ENCODE assay signal across 19 cellular contexts in the genomic region with DNA sequence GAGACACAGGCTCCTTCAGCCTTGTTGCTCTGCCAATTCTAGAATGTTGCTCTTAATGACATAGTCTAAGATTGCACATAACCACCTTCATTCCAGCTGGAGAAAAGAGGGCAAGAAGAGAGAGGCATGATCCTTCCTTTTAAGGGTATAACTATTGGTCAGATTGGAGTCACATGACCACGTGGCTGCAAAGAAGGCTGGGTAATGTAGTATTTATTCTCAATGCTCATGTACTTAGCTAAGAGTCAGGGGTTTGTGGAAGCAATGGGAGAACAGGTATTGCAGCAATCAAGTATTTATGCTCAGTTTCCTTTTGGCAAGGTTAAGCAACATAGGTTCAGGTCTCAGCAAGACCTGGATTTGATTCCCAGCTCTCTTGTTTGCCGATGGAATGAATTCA.
DNase-seq lines count a peak whose midpoint lies in the region; ATAC-seq, FAIRE-seq and TF ChIP-seq lines count a peak whose summit lies in the region.
"Had no signal": no experiment of that assay in that cellular context is flagged by ENCODE, and none has a peak within 500 bp of the region (broad histone marks: within the 10 kb centered on the region; RNA-seq: fewer than 3 reads in every experiment).

No MANE protein-coding gene starts in this region.

- no peak for TF ChIP-seq POLR2A in K562 (conservative IDR thresholded peaks at IDR 0.05)

- no TSS peak for BruUV-seq in K562 (replicated peaks; lab: Mats Ljungman, UMichigan)

- no peaks in the 10 kb centered on the region for H3K9me1 ChIP-seq in K562 (ENCODE audit: control insufficient read depth, insufficient read depth, low read length)

- H3K27me3 ChIP-seq in K562 (ENCODE audit: control insufficient read depth in 2 of 2, insufficient read depth in 2 of 2, low read length in 2 of 2): no peaks in the 10 kb centered on the region

- 0 out of 2 replicates have a peak overlapping the region, but pooled peaks have one; percentile 44 for H2AFZ ChIP-seq in K562 (ENCODE audit: low read depth, low read length)

- 3% methylated on average over 2 of the region's 2 CpGs for WGBS in K562 (ENCODE audit: insufficient coverage, low coverage, missing lambda C conversion rate)

- CTCF ChIA-PET in K562 (lab: Yijun Ruan, JAX; ENCODE audit: low intra/inter-chr PET ratio): no interaction called here

- H3K36me3 ChIP-seq in K562 (ENCODE audit: control insufficient read depth, insufficient read depth, low read length): no peaks in the 10 kb centered on the region

- no peaks in the 10 kb centered on the region for H4K20me1 ChIP-seq in K562 (replicated peaks; ENCODE audit: control insufficient read depth, insufficient read depth, low read length)

- POLR2A ChIA-PET in K562 (lab: Yijun Ruan, JAX): no interaction called here

- FAIRE-seq in K562 (lab: Jason Lieb, UNC): peak; percentile 6
- FAIRE-seq: islet of Langerhans had no signal

- TF ChIP-seq CTCF in K562 (IDR thresholded peaks at IDR 0.05 in 2 of 3, conservative IDR thresholded peaks at IDR 0.05 in 1 of 3; ENCODE audit: insufficient read depth in 2 of 3, low read depth in 1 of 3, low read length in 3 of 3): no peak

- H3K9me3 ChIP-seq in K562 (replicated peaks; ENCODE audit: control insufficient read depth, insufficient read depth, low read depth, low read length): no peaks in the 10 kb centered on the region

- TF ChIP-seq RAD21 in K562 (CRISPR knock-in tag; conservative IDR thresholded peaks at IDR 0.05 in 1 of 2, IDR thresholded peaks at IDR 0.05 in 1 of 2): no peak

- no peaks in the 10 kb centered on the region for H3K79me2 ChIP-seq in K562 (ENCODE audit: control insufficient read depth, insufficient read depth, low read length)

- in situ Hi-C loops in K562 (cut with MboI): no loop called here

- H3K4me2 ChIP-seq in K562 (ENCODE audit: insufficient read depth, low read length): no peak overlapping the region

- H3K4me1 ChIP-seq in K562 (replicated peaks in 1 of 2; ENCODE audit: control insufficient read depth in 2 of 2, insufficient read depth in 2 of 2, low read length in 2 of 2): no peaks in the 10 kb centered on the region

- H3K9ac ChIP-seq in K562 (ENCODE audit: insufficient read depth in 1 of 2, low read depth in 2 of 2, low read length in 2 of 2): no peak overlapping the region

- no peak for TF ChIP-seq EP300 in K562 (IDR thresholded peaks at IDR 0.05; ENCODE audit: low read length)

- intact Hi-C loops in K562 (cut with micrococcal nuclease): no loop called here

- DNase-seq in H4 (ENCODE audit: low spot score): peak; percentile 30
- DNase-seq in NAMALWA (ENCODE audit: low spot score): peak; percentile 14
- peak; percentile 2 to 38 (median 31) for DNase-seq in K562 (ENCODE audit: extremely low read depth in 1 of 4, low spot score in 3 of 4)
- peak; percentile 12 for DNase-seq in iPS DF 19.7 (ENCODE audit: low read depth, low spot score)
- no peak for DNase-seq in kidney tubule cell (ENCODE audit: low spot score)
- DNase-seq: activated CD4-positive, alpha-beta T cell treated with anti-CD3 and anti-CD28 coated beads, Interleukin-2, amount 50 U/mL, for 48 hours; activated T-cell treated with anti-CD3 and anti-CD28 coated beads, Interleukin-2, amount 50 U/mL, for 4 hours; cerebellar nuclear complex; KBM-7; mesenchymal stem cell; NCI-H1092 treated with DMSO at 0.1 percent for 48 hours; NCI-H226; nephron progenitor cell; stimulated activated CD4-positive, alpha-beta T cell treated with anti-CD3 and anti-CD28 coated beads, Interleukin-12 subunit alpha, Interleukin-12 subunit beta, amount 100 ng/mL, for 4 hours; stimulated activated naive B cell treated with anti-CD40 and anti-IgM and Interleukin-4, amounts not matched to agents 10 μg/mL and 1 μg/mL and 100 μg/mL, for 72 hours had no signal

- H3K4me3 ChIP-seq in K562: no peak overlapping the region

- ATAC-seq in K562 (peak; percentile 75), HG03442 (IDR thresholded peaks at IDR 0.05; ENCODE audit: unreplicated experiment) (no peak), HG03280 (IDR thresholded peaks at IDR 0.05; ENCODE audit: unreplicated experiment) (no peak), GM18873 (IDR thresholded peaks at IDR 0.05; ENCODE audit: low FRiP score, unreplicated experiment) (no peak)
- ATAC-seq: activated T-cell treated with anti-CD3 and anti-CD28 coated beads, Interleukin-2, amount 50 U/mL, for 4 hours; stimulated activated naive B cell treated with anti-CD40 and anti-IgM and Interleukin-4, amounts not matched to agents 10 μg/mL and 1 μg/mL and 100 μg/mL, for 72 hours had no signal

- H3K27ac ChIP-seq in K562 (ENCODE audit: extremely low read depth, low read depth, low read length): no peak overlapping the region

TF ChIP-seq in K562, 482 proteins besides CTCF, POLR2A, EP300 and RAD21:
- TF ChIP-seq, protein P1, sequence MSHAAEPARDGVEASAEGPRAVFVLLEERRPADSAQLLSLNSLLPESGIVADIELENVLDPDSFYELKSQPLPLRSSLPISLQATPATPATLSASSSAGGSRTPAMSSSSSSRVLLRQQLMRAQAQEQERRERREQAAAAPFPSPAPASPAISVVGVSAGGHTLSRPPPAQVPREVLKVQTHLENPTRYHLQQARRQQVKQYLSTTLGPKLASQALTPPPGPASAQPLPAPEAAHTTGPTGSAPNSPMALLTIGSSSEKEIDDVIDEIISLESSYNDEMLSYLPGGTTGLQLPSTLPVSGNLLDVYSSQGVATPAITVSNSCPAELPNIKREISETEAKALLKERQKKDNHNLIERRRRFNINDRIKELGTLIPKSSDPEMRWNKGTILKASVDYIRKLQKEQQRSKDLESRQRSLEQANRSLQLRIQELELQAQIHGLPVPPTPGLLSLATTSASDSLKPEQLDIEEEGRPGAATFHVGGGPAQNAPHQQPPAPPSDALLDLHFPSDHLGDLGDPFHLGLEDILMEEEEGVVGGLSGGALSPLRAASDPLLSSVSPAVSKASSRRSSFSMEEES (CRISPR knock-in tag; IDR thresholded peaks at IDR 0.05): peak; percentile 95
- TF ChIP-seq, protein P2, sequence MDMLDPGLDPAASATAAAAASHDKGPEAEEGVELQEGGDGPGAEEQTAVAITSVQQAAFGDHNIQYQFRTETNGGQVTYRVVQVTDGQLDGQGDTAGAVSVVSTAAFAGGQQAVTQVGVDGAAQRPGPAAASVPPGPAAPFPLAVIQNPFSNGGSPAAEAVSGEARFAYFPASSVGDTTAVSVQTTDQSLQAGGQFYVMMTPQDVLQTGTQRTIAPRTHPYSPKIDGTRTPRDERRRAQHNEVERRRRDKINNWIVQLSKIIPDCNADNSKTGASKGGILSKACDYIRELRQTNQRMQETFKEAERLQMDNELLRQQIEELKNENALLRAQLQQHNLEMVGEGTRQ (CRISPR knock-in tag; IDR thresholded peaks at IDR 0.05): peak; percentile 87
- TF ChIP-seq, protein P3, sequence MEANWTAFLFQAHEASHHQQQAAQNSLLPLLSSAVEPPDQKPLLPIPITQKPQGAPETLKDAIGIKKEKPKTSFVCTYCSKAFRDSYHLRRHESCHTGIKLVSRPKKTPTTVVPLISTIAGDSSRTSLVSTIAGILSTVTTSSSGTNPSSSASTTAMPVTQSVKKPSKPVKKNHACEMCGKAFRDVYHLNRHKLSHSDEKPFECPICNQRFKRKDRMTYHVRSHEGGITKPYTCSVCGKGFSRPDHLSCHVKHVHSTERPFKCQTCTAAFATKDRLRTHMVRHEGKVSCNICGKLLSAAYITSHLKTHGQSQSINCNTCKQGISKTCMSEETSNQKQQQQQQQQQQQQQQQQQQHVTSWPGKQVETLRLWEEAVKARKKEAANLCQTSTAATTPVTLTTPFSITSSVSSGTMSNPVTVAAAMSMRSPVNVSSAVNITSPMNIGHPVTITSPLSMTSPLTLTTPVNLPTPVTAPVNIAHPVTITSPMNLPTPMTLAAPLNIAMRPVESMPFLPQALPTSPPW (CRISPR knock-in tag; IDR thresholded peaks at IDR 0.05): no peak
- TF ChIP-seq TOE1 (IDR thresholded peaks at IDR 0.05; ENCODE audit: borderline replicate concordance): peak; percentile 89
- no peak for TF ChIP-seq TOE1 (CRISPR knock-in tag; IDR thresholded peaks at IDR 0.05; ENCODE audit: borderline replicate concordance, low read depth)
- TF ChIP-seq HCFC1 (IDR thresholded peaks at IDR 0.05; ENCODE audit: low read depth, low read length): peak; percentile 78
- TF ChIP-seq SIX5 (IDR thresholded peaks at IDR 0.05; ENCODE audit: borderline replicate concordance in 1 of 2, insufficient read depth in 1 of 2, low read depth in 1 of 2, low read length in 2 of 2): peak; percentile 16 to 22; a peak in 1 of 4 replicates
- peak; percentile 77 for TF ChIP-seq RAD51 (IDR thresholded peaks at IDR 0.05; ENCODE audit: borderline replicate concordance, low read depth)
- TF ChIP-seq RBM17 (IDR thresholded peaks at IDR 0.05; ENCODE audit: borderline replicate concordance, low read depth, low read length): no peak
- TF ChIP-seq HNRNPUL1 (IDR thresholded peaks at IDR 0.05; ENCODE audit: low read length): no peak
